Comparison of ENCODE assay signal across 11 cellular contexts in the genomic region with DNA sequence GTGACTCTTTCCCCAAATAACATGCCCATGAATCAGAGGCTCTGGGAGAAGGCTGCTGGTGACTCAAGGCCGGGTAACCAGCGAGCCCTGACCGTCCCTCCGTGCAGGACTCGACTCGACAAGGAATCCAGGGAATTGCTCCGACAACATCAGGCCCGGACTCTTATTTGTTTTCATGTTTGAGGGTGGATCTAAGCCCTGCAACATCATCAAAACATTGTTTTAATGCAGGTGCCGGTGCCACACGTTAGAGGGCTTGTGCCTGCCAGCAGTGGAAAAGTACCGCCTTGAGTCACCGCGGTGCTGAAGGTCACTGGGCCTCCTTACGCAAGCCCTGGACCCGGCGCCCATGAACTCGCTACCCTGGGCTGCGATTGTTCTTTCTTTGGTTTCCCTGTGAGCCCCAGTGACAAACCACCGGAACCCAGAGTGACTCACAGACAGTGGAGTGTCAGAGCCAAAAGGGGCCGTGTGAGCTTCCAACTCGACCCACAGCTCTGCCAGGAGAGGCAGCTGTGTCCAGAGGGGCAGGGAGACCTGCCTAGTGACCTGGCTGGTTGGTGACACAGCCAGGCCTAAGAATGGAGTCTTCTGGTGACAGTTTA.
DNase-seq lines count a peak whose midpoint lies in the region; ATAC-seq lines count a peak whose summit lies in the region.
"Had no signal": no experiment of that assay in that cellular context is flagged by ENCODE, and none has a peak within 500 bp of the region (broad histone marks: within the 10 kb centered on the region; RNA-seq: fewer than 3 reads in every experiment).

No MANE protein-coding gene starts in this region.

- no peaks in the 10 kb centered on the region for H3K4me1 ChIP-seq in muscle layer of duodenum (ENCODE audit: control insufficient read depth in 1 of 2, insufficient read depth in 2 of 2, low read length in 2 of 2)

- H3K9me3 ChIP-seq in muscle layer of duodenum (ENCODE audit: control insufficient read depth in 1 of 2, low read length in 2 of 2): no peaks in the 10 kb centered on the region
- H3K9me3 ChIP-seq: ovary had no signal

- H3K4me3 ChIP-seq in muscle layer of duodenum (ENCODE audit: low read depth in 1 of 2, low read length in 2 of 2): no peak overlapping the region
- H3K4me3 ChIP-seq: ovary had no signal

- ATAC-seq in GM19463 (IDR thresholded peaks at IDR 0.05; ENCODE audit: unreplicated experiment): no peak

- H3K27ac ChIP-seq in muscle layer of duodenum (ENCODE audit: low read length): peak overlapping the region; percentile 56
- H3K27ac ChIP-seq: ovary had no signal

- H3K27me3 ChIP-seq in muscle layer of duodenum (ENCODE audit: low read depth, low read length): no peaks in the 10 kb centered on the region
- H3K27me3 ChIP-seq: ovary had no signal

- peak; percentile 49 for DNase-seq in ELR (ENCODE audit: low read depth)
- peak; percentile 78 for DNase-seq in NOMO-1 treated with DMSO at 0.1 percent for 48 hours (lab: John Stamatoyannopoulos, UW; ENCODE audit: unreplicated experiment)
- peak; percentile 43 to 79 for DNase-seq in dermis microvascular lymphatic vessel endothelial cell (ENCODE audit: low read depth in 2 of 2)
- no peak for DNase-seq in NCI-H2107 treated with DMSO at 0.1 percent for 48 hours (lab: John Stamatoyannopoulos, UW; ENCODE audit: unreplicated experiment)
- DNase-seq in NCI-H2081 (lab: John Stamatoyannopoulos, UW): no peak
- DNase-seq in NCI-H446 treated with DMSO at 0.1 percent for 48 hours (lab: John Stamatoyannopoulos, UW): no peak
- DNase-seq: COR-L47, ovary, SIG-M5 had no signal

- no peaks in the 10 kb centered on the region for H3K36me3 ChIP-seq in muscle layer of duodenum (ENCODE audit: control insufficient read depth in 1 of 2, insufficient read depth in 2 of 2, low read length in 2 of 2)
- H3K36me3 ChIP-seq: ovary had no signal

Comparison
In these comparisons a context has a peak if more than half of its experiments do, and no peak if none do; other contexts are left out.
1. DNase-seq: peak in ELR (single experiment), NOMO-1 treated with DMSO at 0.1 percent for 48 hours (single experiment) and dermis microvascular lymphatic vessel endothelial cell (2 of 2); none in NCI-H2107 treated with DMSO at 0.1 percent for 48 hours (single experiment), NCI-H2081 (0 of 2) and NCI-H446 treated with DMSO at 0.1 percent for 48 hours (single experiment).